Comparison of ENCODE assay signal across 13 cellular contexts in the genomic region with DNA sequence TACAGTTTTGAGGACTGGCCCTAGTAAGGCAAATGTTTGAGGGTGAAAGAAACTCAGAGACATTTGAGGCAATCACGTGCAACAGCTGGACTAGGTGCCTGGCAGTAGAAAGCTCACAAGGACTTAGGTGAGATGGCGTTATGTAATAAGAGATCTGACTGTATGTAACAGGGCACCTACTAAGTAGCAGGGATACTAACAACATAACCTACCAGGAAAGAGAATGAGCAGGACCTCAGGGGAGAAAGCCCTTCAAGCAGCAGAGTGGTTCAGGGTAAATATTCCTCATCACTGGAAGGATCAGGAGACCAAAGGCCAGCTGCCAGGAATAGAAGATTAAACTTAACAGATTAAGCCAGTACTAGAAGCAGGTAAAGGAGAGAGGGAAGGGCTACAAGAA. TPM values are rescaled to one million over a fixed set of nuclear protein-coding genes. Genes with fewer than 3 reads are reported as not detected.
DNase-seq lines count a peak whose midpoint lies in the region; ATAC-seq and TF ChIP-seq lines count a peak whose summit lies in the region.
"Had no signal": no experiment of that assay in that cellular context is flagged by ENCODE, and none has a peak within 500 bp of the region (broad histone marks: within the 10 kb centered on the region; RNA-seq: fewer than 3 reads in every experiment).

No MANE protein-coding gene starts in this region.

- no peaks in the 10 kb centered on the region for H3K9me3 ChIP-seq in CD4-positive, alpha-beta memory T cell (ENCODE audit: control insufficient read depth in 1 of 2, low read length in 2 of 2)
- H3K9me3 ChIP-seq in DND-41 (ENCODE audit: insufficient read depth, low read length, severe bottlenecking) (peaks cover 15% of the 10 kb centered on the region), WERI-Rb-1 (ENCODE audit: severe bottlenecking) (peaks cover 7% of the 10 kb centered on the region)
- H3K9me3 ChIP-seq in naive thymus-derived CD4-positive, alpha-beta T cell (ENCODE audit: control insufficient read depth in 2 of 3, low read length in 3 of 3) = no peaks in the 10 kb centered on the region
- H3K9me3 ChIP-seq: BE2C had no signal

- peaks cover 100% of the 10 kb centered on the region for H3K79me2 ChIP-seq in DND-41 (ENCODE audit: insufficient read depth, low read length)

- no peak for DNase-seq in CD4-positive, alpha-beta memory T cell
- DNase-seq in DND-41 (no peak), WERI-Rb-1 (peak; percentile 13), inferior parietal cortex (ENCODE audit: extremely low spot score) (no peak), NCI-H1694 (lab: John Stamatoyannopoulos, UW) (no peak)
- DNase-seq in naive thymus-derived CD4-positive, alpha-beta T cell = no peak
- DNase-seq: BE2C, HCEC 1CT, NCI-H1436 treated with DMSO at 0.1 percent for 48 hours, NCI-H2081 treated with DMSO at 0.1 percent for 48 hours, NCI-H226, NCI-H69 had no signal

- ATAC-seq in DND-41 (ENCODE audit: insufficient read depth, low read depth) = no peak
- ATAC-seq in naive thymus-derived CD4-positive, alpha-beta T cell = no peak
- no peak for ATAC-seq in GM18517 (IDR thresholded peaks at IDR 0.05; ENCODE audit: unreplicated experiment)

- POLR2A ChIA-PET in CD4-positive, alpha-beta memory T cell (lab: Charles Lee; ENCODE audit: partially characterized antibody) = interaction anchor here (0.7 to 1.6 kb wide), 2 partner anchors 54 to 76 kb away, joined by 3 to 5 read pairs; no protein-coding TSS in a partner anchor
- POLR2A ChIA-PET in naive thymus-derived CD4-positive, alpha-beta T cell (lab: Charles Lee) = no interaction called here

- no peaks in the 10 kb centered on the region for H3K36me3 ChIP-seq in CD4-positive, alpha-beta memory T cell (ENCODE audit: insufficient read depth, low read length)
- H3K36me3 ChIP-seq in DND-41 (ENCODE audit: insufficient read depth, low read length) (peaks cover 62% of the 10 kb centered on the region), WERI-Rb-1 (no peaks in the 10 kb centered on the region)
- H3K36me3 ChIP-seq in naive thymus-derived CD4-positive, alpha-beta T cell (ENCODE audit: control insufficient read depth in 2 of 3, insufficient read depth in 3 of 3, low read length in 3 of 3) = peaks cover 0 to 10% (median 0%) of the 10 kb centered on the region in 3 experiments
- H3K36me3 ChIP-seq: BE2C had no signal

- H4K20me1 ChIP-seq in DND-41 (ENCODE audit: insufficient read depth, low read length) = peaks cover 38% of the 10 kb centered on the region

- no peak overlapping the region for H2AFZ ChIP-seq in DND-41 (ENCODE audit: low read depth, low read length)

- peaks cover 52 to 57% of the 10 kb centered on the region in 2 donors for H3K36me3 Mint-ChIP-seq in CD4-positive, alpha-beta memory T cell
- H3K36me3 Mint-ChIP-seq in naive thymus-derived CD4-positive, alpha-beta T cell = peaks cover 6 to 68% (median 47%) of the 10 kb centered on the region in 5 donors

- CTCF ChIA-PET in CD4-positive, alpha-beta memory T cell (lab: Charles Lee; ENCODE audit: partially characterized antibody) = interaction anchor here (1.4 kb wide), 3 partner anchors 21 to 102 kb away, joined by 3 to 9 read pairs (median 4); no protein-coding TSS in a partner anchor
- CTCF ChIA-PET in naive thymus-derived CD4-positive, alpha-beta T cell (lab: Charles Lee) = interaction anchor here (1.4 to 1.7 kb wide), 2 partner anchors 9 to 20 kb away, joined by 5 to 6 read pairs; no protein-coding TSS in a partner anchor

- intact Hi-C loops in CD4-positive, alpha-beta memory T cell (cut with micrococcal nuclease) = no loop called here
- intact Hi-C loops in naive thymus-derived CD4-positive, alpha-beta T cell (cut with micrococcal nuclease) = no loop called here

- H3K9me3 Mint-ChIP-seq in CD4-positive, alpha-beta memory T cell = peaks cover 0 to 13% (median 7%) of the 10 kb centered on the region in 8 donors
- peaks cover 0 to 19% (median 5%) of the 10 kb centered on the region in 11 donors for H3K9me3 Mint-ChIP-seq in naive thymus-derived CD4-positive, alpha-beta T cell

- H3K4me1 Mint-ChIP-seq in CD4-positive, alpha-beta memory T cell = peaks cover 56 to 78% (median 67%) of the 10 kb centered on the region in 4 donors
- H3K4me1 Mint-ChIP-seq in naive thymus-derived CD4-positive, alpha-beta T cell = peaks cover 25 to 84% (median 76%) of the 10 kb centered on the region in 7 donors

- peaks cover 64% of the 10 kb centered on the region for H3K4me1 ChIP-seq in CD4-positive, alpha-beta memory T cell (ENCODE audit: insufficient read depth, low read length)
- H3K4me1 ChIP-seq in DND-41 (ENCODE audit: insufficient read depth, low read length) = peaks cover 7% of the 10 kb centered on the region; the same call in 1 of the 2 replicates
- H3K4me1 ChIP-seq in naive thymus-derived CD4-positive, alpha-beta T cell (ENCODE audit: control insufficient read depth in 2 of 2, insufficient read depth in 2 of 2, low read length in 2 of 2) = peaks cover 15 to 16% of the 10 kb centered on the region in 2 donors
- H3K4me1 ChIP-seq: BE2C had no signal

- no peak overlapping the region for H3K4me3 ChIP-seq in CD4-positive, alpha-beta memory T cell (ENCODE audit: low read length in 2 of 2)
- H3K4me3 ChIP-seq in DND-41 (ENCODE audit: low read depth in 1 of 2, low read length in 2 of 2) (no peak overlapping the region), WERI-Rb-1 (ENCODE audit: low read depth, low read length) (no peak overlapping the region)
- no peak overlapping the region for H3K4me3 ChIP-seq in naive thymus-derived CD4-positive, alpha-beta T cell (ENCODE audit: low read length)

- H3K27ac ChIP-seq in CD4-positive, alpha-beta memory T cell (ENCODE audit: low read depth, low read length) = no peak overlapping the region
- H3K27ac ChIP-seq in DND-41 (ENCODE audit: low read length) = 0 out of 2 replicates have a peak overlapping the region, but pooled peaks have one; percentile 19
- no peak overlapping the region for H3K27ac ChIP-seq in WERI-Rb-1
- H3K27ac ChIP-seq in naive thymus-derived CD4-positive, alpha-beta T cell (ENCODE audit: low read depth, low read length) = no peak overlapping the region

- H3K27me3 Mint-ChIP-seq in CD4-positive, alpha-beta memory T cell = no peaks in the 10 kb centered on the region
- H3K27me3 Mint-ChIP-seq in naive thymus-derived CD4-positive, alpha-beta T cell = no peaks in the 10 kb centered on the region

- no peaks in the 10 kb centered on the region for H3K27me3 ChIP-seq in CD4-positive, alpha-beta memory T cell (ENCODE audit: insufficient read depth, low read length)
- H3K27me3 ChIP-seq in DND-41 (ENCODE audit: insufficient read depth, low read length, poor library complexity) (no peaks in the 10 kb centered on the region), WERI-Rb-1 (ENCODE audit: insufficient read depth, low read depth, severe bottlenecking) (no peaks in the 10 kb centered on the region)
- no peaks in the 10 kb centered on the region for H3K27me3 ChIP-seq in naive thymus-derived CD4-positive, alpha-beta T cell (ENCODE audit: control insufficient read depth in 2 of 2, insufficient read depth in 2 of 2, low read length in 2 of 2)
- H3K27me3 ChIP-seq: BE2C had no signal

- H3K27ac Mint-ChIP-seq in CD4-positive, alpha-beta memory T cell = peak overlapping the region in 5 of 7 donors; percentile 2 to 73 (median 13)
- H3K27ac Mint-ChIP-seq in naive thymus-derived CD4-positive, alpha-beta T cell = peak overlapping the region in 7 of 9 donors; percentile 6 to 71 (median 46)

- peak overlapping the region in 3 of 8 donors; percentile 1 to 36 (median 33) for H3K4me3 Mint-ChIP-seq in CD4-positive, alpha-beta memory T cell
- peak overlapping the region in 4 of 10 donors; percentile 12 to 52 (median 20) for H3K4me3 Mint-ChIP-seq in naive thymus-derived CD4-positive, alpha-beta T cell

- TF ChIP-seq CTCF in DND-41 (IDR thresholded peaks at IDR 0.05; ENCODE audit: borderline replicate concordance, extremely low read depth, low read length, poor library complexity, severe bottlenecking) = no peak
- no peak for TF ChIP-seq CTCF in WERI-Rb-1 (IDR thresholded peaks at IDR 0.05; ENCODE audit: low read depth, low read length)

- no peak overlapping the region for H3K9ac ChIP-seq in DND-41 (ENCODE audit: low read depth, low read length)

- no peak overlapping the region for H3K4me2 ChIP-seq in DND-41 (ENCODE audit: insufficient read depth, low read length)

RNA-seq across cellular contexts. Expression of gene ARHGAP15, which starts 53.4 kb away (rescaled TPM):
- 100 to 1,000 TPM; 218 to 225 TPM for total RNA-seq in CD4-positive, alpha-beta memory T cell
- 100 to 1,000 TPM; 506 to 524 TPM for polyA plus RNA-seq in CD4-positive, alpha-beta memory T cell
- total RNA-seq in naive thymus-derived CD4-positive, alpha-beta T cell = 100 to 1,000 TPM; 164 to 218 (median 183) TPM
- 100 to 1,000 TPM; 306 to 311 TPM for polyA plus RNA-seq in naive thymus-derived CD4-positive, alpha-beta T cell
